1 cellular context compared by ENCODE assay signal in genomic region chr9:133284362-133284761, GRCh38.
TF ChIP-seq lines count a peak whose summit lies in the region.

No MANE protein-coding gene starts in this region.

TF ChIP-seq in K562, 482 proteins besides CTCF, POLR2A, EP300 and RAD21:
- TF ChIP-seq SIN3B (IDR thresholded peaks at IDR 0.05; ENCODE audit: low read depth) (no peak), ZSCAN29 (IDR thresholded peaks at IDR 0.05) (no peak), POLR3G (IDR thresholded peaks at IDR 0.05; ENCODE audit: extremely low read depth, insufficient read length, insufficient replicate concordance) (no peak), PKNOX1 (IDR thresholded peaks at IDR 0.05) (peak; percentile 69), KDM4B (IDR thresholded peaks at IDR 0.05; ENCODE audit: borderline replicate concordance in 2 of 2, low read depth in 1 of 2) (no peak), ZNF184 (CRISPR knock-in tag; IDR thresholded peaks at IDR 0.05) (no peak), HINFP (tag; conservative IDR thresholded peaks at IDR 0.05; ENCODE audit: low read depth) (no peak), KDM1A (IDR thresholded peaks at IDR 0.05) (peak in 1 of 2 experiments; percentile 7; a peak in 1 of 4 replicates)
- TF ChIP-seq, protein P1, sequence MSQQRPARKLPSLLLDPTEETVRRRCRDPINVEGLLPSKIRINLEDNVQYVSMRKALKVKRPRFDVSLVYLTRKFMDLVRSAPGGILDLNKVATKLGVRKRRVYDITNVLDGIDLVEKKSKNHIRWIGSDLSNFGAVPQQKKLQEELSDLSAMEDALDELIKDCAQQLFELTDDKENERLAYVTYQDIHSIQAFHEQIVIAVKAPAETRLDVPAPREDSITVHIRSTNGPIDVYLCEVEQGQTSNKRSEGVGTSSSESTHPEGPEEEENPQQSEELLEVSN (IDR thresholded peaks at IDR 0.05; ENCODE audit: borderline replicate concordance in 1 of 2, extremely low read depth in 1 of 2, insufficient read depth in 1 of 2, insufficient read length in 1 of 2, low read depth in 1 of 2, low read length in 1 of 2, poor library complexity in 1 of 2, severe bottlenecking in 1 of 2): peak; percentile 53 to 80
- TF ChIP-seq, protein P2, sequence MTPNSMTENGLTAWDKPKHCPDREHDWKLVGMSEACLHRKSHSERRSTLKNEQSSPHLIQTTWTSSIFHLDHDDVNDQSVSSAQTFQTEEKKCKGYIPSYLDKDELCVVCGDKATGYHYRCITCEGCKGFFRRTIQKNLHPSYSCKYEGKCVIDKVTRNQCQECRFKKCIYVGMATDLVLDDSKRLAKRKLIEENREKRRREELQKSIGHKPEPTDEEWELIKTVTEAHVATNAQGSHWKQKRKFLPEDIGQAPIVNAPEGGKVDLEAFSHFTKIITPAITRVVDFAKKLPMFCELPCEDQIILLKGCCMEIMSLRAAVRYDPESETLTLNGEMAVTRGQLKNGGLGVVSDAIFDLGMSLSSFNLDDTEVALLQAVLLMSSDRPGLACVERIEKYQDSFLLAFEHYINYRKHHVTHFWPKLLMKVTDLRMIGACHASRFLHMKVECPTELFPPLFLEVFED (CRISPR knock-in tag; conservative IDR thresholded peaks at IDR 0.05): no peak
TF ChIP-seq in K562: peak in this region for 3.
